Comparison of ENCODE assay signal across 8 cellular contexts in genomic region chr12:47812797-47813490, GRCh38. TPM values are rescaled to one million over a fixed set of nuclear protein-coding genes. Genes with fewer than 3 reads are reported as not detected.
DNase-seq lines count a peak whose midpoint lies in the region; TF ChIP-seq lines count a peak whose summit lies in the region.

No MANE protein-coding gene starts in this region.

- H3K4me1 Mint-ChIP-seq in activated CD4-positive, alpha-beta memory T cell treated with anti-CD3 and anti-CD28 coated beads for 36 hours (ENCODE audit: low read depth), result peaks cover 82% of the 10 kb centered on the region

- H3K4me2 ChIP-seq in mesenchymal stem cell (ENCODE audit: low read length, poor library complexity, severe bottlenecking), result peak overlapping the region; percentile 83

- peaks cover 3% of the 10 kb centered on the region for H3K9me3 Mint-ChIP-seq in activated CD4-positive, alpha-beta memory T cell treated with anti-CD3 and anti-CD28 coated beads for 36 hours

- intact Hi-C loops in activated CD4-positive, alpha-beta memory T cell treated with anti-CD3 and anti-CD28 coated beads for 36 hours (cut with micrococcal nuclease), result loop anchor here (1.0 to 10.0 kb wide), 7 partner anchors 19 to 1598 kb away; no protein-coding TSS in a partner anchor

- peak overlapping the region; percentile 95 for H2BK120ac ChIP-seq in mesenchymal stem cell (ENCODE audit: low read depth, low read length)

- peak overlapping the region; percentile 83 to 84 for H3K4ac ChIP-seq in mesenchymal stem cell (ENCODE audit: low read depth in 1 of 2, low read length in 2 of 2)

- H2BK15ac ChIP-seq in mesenchymal stem cell (ENCODE audit: low read depth, poor library complexity, severe bottlenecking), result peak overlapping the region; percentile 82

- H2AFZ ChIP-seq in mesenchymal stem cell (ENCODE audit: low read depth, low read length), result no peak overlapping the region

- H3K4me1 ChIP-seq in HEK293 (ENCODE audit: control insufficient read depth, insufficient read depth, low read length) (peaks cover 27% of the 10 kb centered on the region), duodenal mucosa (ENCODE audit: control insufficient read depth in 1 of 2, insufficient read depth in 2 of 2, low read length in 2 of 2) (peaks cover 73 to 79% of the 10 kb centered on the region in 2 donors), mesenchymal stem cell (ENCODE audit: control insufficient read depth, insufficient read depth, low read depth, low read length) (peaks cover 71% of the 10 kb centered on the region)

- H2AK5ac ChIP-seq in mesenchymal stem cell (ENCODE audit: low read length, severe bottlenecking), result peak overlapping the region; percentile 96

- peaks cover 65% of the 10 kb centered on the region for H3K36me3 Mint-ChIP-seq in activated CD4-positive, alpha-beta memory T cell treated with anti-CD3 and anti-CD28 coated beads for 36 hours

- 2% methylated on average over 24 of the region's 37 CpGs for WGBS in mesenchymal stem cell

- TF ChIP-seq CTCF in HEK293 (tag by site-specific recombination; IDR thresholded peaks at IDR 0.05), result no peak

- H3K27me3 ChIP-seq in duodenal mucosa (ENCODE audit: control insufficient read depth in 1 of 2, insufficient read depth in 2 of 2, low read length in 2 of 2), result no peaks in the 10 kb centered on the region
- H3K27me3 ChIP-seq in mesenchymal stem cell (ENCODE audit: control insufficient read depth in 1 of 2, insufficient read depth in 1 of 2, low read length in 2 of 2), result no peaks in the 10 kb centered on the region

- H3K14ac ChIP-seq in mesenchymal stem cell (ENCODE audit: low read length in 2 of 2), result peak overlapping the region in 1 of 2 experiments; percentile 73

- peak overlapping the region; percentile 81 to 97 for H2BK12ac ChIP-seq in mesenchymal stem cell (ENCODE audit: low read length in 2 of 2)

- no peaks in the 10 kb centered on the region for H3K27me3 Mint-ChIP-seq in activated CD4-positive, alpha-beta memory T cell treated with anti-CD3 and anti-CD28 coated beads for 36 hours

- H2BK5ac ChIP-seq in mesenchymal stem cell (ENCODE audit: low read depth, low read length, poor library complexity, severe bottlenecking), result peak overlapping the region; percentile 93

- H4K8ac ChIP-seq in mesenchymal stem cell (ENCODE audit: low read length), result peak overlapping the region; percentile 80

- CTCF ChIA-PET in HEK293 (lab: Yijun Ruan, JAX), result interaction anchor here (0.7 to 5.3 kb wide), 12 partner anchors 9 to 97 kb away, joined by 3 to 71 read pairs (median 4); no protein-coding TSS in a partner anchor
- CTCF ChIA-PET in activated CD4-positive, alpha-beta memory T cell treated with anti-CD3 and anti-CD28 coated beads for 36 hours (lab: Charles Lee), result interaction anchor here (1.0 to 28.1 kb wide), 9 partner anchors 9 to 107 kb away, joined by 3 to 795 read pairs (median 5); partner anchors contain the start of gene RPAP3

- peaks cover 0 to 7% of the 10 kb centered on the region in 2 experiments; a peak in 1 of 3 replicates for H3K36me3 ChIP-seq in HEK293 (ENCODE audit: control insufficient read depth in 2 of 2, insufficient read depth in 1 of 2, low read length in 2 of 2)
- no peaks in the 10 kb centered on the region for H3K36me3 ChIP-seq in duodenal mucosa (ENCODE audit: control insufficient read depth in 1 of 2, insufficient read depth in 2 of 2, low read length in 2 of 2)
- peaks cover 12 to 23% of the 10 kb centered on the region in 2 experiments for H3K36me3 ChIP-seq in mesenchymal stem cell (ENCODE audit: control insufficient read depth in 1 of 2, insufficient read depth in 2 of 2, low read depth in 1 of 2, low read length in 2 of 2)

- H4K91ac ChIP-seq in mesenchymal stem cell (ENCODE audit: low read length), result peak overlapping the region; percentile 90

- H3K23ac ChIP-seq in mesenchymal stem cell (ENCODE audit: low read length in 2 of 2), result peak overlapping the region in 1 of 2 experiments; percentile 67

- POLR2A ChIA-PET in HEK293 (lab: Yijun Ruan, JAX), result interaction anchor here (0.6 to 1.9 kb wide), 9 partner anchors 11 to 977 kb away, joined by 3 to 15 read pairs (median 3); no protein-coding TSS in a partner anchor
- POLR2A ChIA-PET in activated CD4-positive, alpha-beta memory T cell treated with anti-CD3 and anti-CD28 coated beads for 36 hours (lab: Charles Lee), result interaction anchor here (0.9 to 16.2 kb wide), 11 partner anchors 9 to 106 kb away, joined by 3 to 540 read pairs (median 7); partner anchors contain the start of gene RPAP3

- H3K9ac ChIP-seq in duodenal mucosa (ENCODE audit: low read depth in 1 of 2, low read length in 2 of 2), result peak overlapping the region; percentile 70 to 71
- peak overlapping the region; percentile 85 for H3K9ac ChIP-seq in mesenchymal stem cell (ENCODE audit: low read length)

- peak overlapping the region; percentile 99 for H3K27ac Mint-ChIP-seq in activated CD4-positive, alpha-beta memory T cell treated with anti-CD3 and anti-CD28 coated beads for 36 hours

- H3K27ac ChIP-seq in HEK293 (ENCODE audit: extremely low read depth, low read depth, low read length), result peak overlapping the region; percentile 66
- peak overlapping the region; percentile 81 for H3K27ac ChIP-seq in duodenal mucosa (ENCODE audit: low read depth, low read length)
- peak overlapping the region; percentile 94 for H3K27ac ChIP-seq in mesenchymal stem cell (ENCODE audit: low read length, poor library complexity, severe bottlenecking)

- peak overlapping the region; percentile 92 for H3K4me3 Mint-ChIP-seq in activated CD4-positive, alpha-beta memory T cell treated with anti-CD3 and anti-CD28 coated beads for 36 hours

- H3K9me3 ChIP-seq in HEK293 (ENCODE audit: control insufficient read depth, insufficient read depth, low read depth, low read length) (no peaks in the 10 kb centered on the region), duodenal mucosa (ENCODE audit: control insufficient read depth in 1 of 2, low read length in 2 of 2) (no peaks in the 10 kb centered on the region), mesenchymal stem cell (ENCODE audit: control insufficient read depth, low read length) (no peaks in the 10 kb centered on the region)

- no peaks in the 10 kb centered on the region for H3K79me1 ChIP-seq in mesenchymal stem cell (replicated peaks; ENCODE audit: low read length, poor library complexity, severe bottlenecking)

- peak overlapping the region; percentile 91 to 95 for H3K18ac ChIP-seq in mesenchymal stem cell (ENCODE audit: low read depth in 1 of 2, low read length in 2 of 2)

- peak; percentile 91 for DNase-seq in NAMALWA (ENCODE audit: low spot score)
- DNase-seq in activated CD4-positive, alpha-beta memory T cell treated with anti-CD3 and anti-CD28 coated beads for 36 hours, result peak; percentile 98
- DNase-seq in mesenchymal stem cell, result peak; percentile 95
- DNase-seq in stimulated activated CD8-positive, alpha-beta memory T cell treated with anti-CD3 and anti-CD28 coated beads, Interleukin-12 subunit alpha, Interleukin-12 subunit beta, amount 100 ng/mL, for 4 hours (ENCODE audit: low read depth), result peak; percentile 90
- DNase-seq in NCI-H2171 (lab: John Stamatoyannopoulos, UW), result no peak

- H3K4me3 ChIP-seq in GM08714 (ENCODE audit: low read length), result peak overlapping the region; percentile 53; the same call in 1 of the 2 replicates
- H3K4me3 ChIP-seq in HEK293 (ENCODE audit: low read depth, low read length), result peak overlapping the region; percentile 28
- peak overlapping the region; percentile 61 to 67 for H3K4me3 ChIP-seq in duodenal mucosa (ENCODE audit: low read depth in 1 of 2, low read length in 2 of 2)
- H3K4me3 ChIP-seq in mesenchymal stem cell (ENCODE audit: insufficient read depth in 1 of 2, low read depth in 1 of 2, low read length in 2 of 2), result peak overlapping the region; percentile 7 to 74

TF ChIP-seq in HEK293, 187 proteins besides CTCF, POLR2A, EP300 and RAD21 (continues in another document):
- TF ChIP-seq ZNF677 (tag by site-specific recombination; IDR thresholded peaks at IDR 0.05) (no peak), ZNF423 (tag by site-specific recombination; IDR thresholded peaks at IDR 0.05) (peak; percentile 14; the same call in 1 of the 2 replicates), ZNF133 (tag by site-specific recombination; IDR thresholded peaks at IDR 0.05) (no peak), ZNF473 (tag by site-specific recombination; IDR thresholded peaks at IDR 0.05) (no peak), ZNF76 (tag by site-specific recombination; IDR thresholded peaks at IDR 0.05; ENCODE audit: borderline replicate concordance, low read depth) (peak; percentile 45; the same call in 1 of the 2 replicates), SP3 (tag by site-specific recombination; IDR thresholded peaks at IDR 0.05) (peak; percentile 74), ZNF501 (tag by site-specific recombination; IDR thresholded peaks at IDR 0.05) (no peak), ZFP3 (tag by site-specific recombination; IDR thresholded peaks at IDR 0.05; ENCODE audit: low read depth) (no peak), ZNF23 (tag by site-specific recombination; IDR thresholded peaks at IDR 0.05; ENCODE audit: borderline replicate concordance) (no peak), ZFP41 (tag by site-specific recombination; IDR thresholded peaks at IDR 0.05; ENCODE audit: borderline replicate concordance) (no peak)

RNA-seq across cellular contexts. Expression of gene HDAC7, which starts 6.8 kb away (rescaled TPM):
- 100 to 1,000 TPM; 257 to 280 TPM for total RNA-seq in activated CD4-positive, alpha-beta memory T cell treated with anti-CD3 and anti-CD28 coated beads for 36 hours
- polyA plus RNA-seq in mesenchymal stem cell (2013, experiment 1 of 2), result 50.4 TPM
- 47.9 TPM for polyA plus RNA-seq in mesenchymal stem cell (2013, experiment 2 of 2)

RNA-seq across cellular contexts. Expression of gene SLC48A1, which starts 39.9 kb away (rescaled TPM):
- 10 to 100 TPM; 13.7 to 16.2 TPM for total RNA-seq in activated CD4-positive, alpha-beta memory T cell treated with anti-CD3 and anti-CD28 coated beads for 36 hours
- 8.4 TPM for polyA plus RNA-seq in mesenchymal stem cell (2013, experiment 1 of 2)
- polyA plus RNA-seq in mesenchymal stem cell (2013, experiment 2 of 2), result 8.3 TPM

RNA-seq across cellular contexts. Expression of gene RAPGEF3, which starts 54.3 kb away (rescaled TPM):
- 1 to 10 TPM; 2.1 to 2.5 TPM for total RNA-seq in activated CD4-positive, alpha-beta memory T cell treated with anti-CD3 and anti-CD28 coated beads for 36 hours
- polyA plus RNA-seq in mesenchymal stem cell (2013, experiment 1 of 2), result 1.2 TPM
- polyA plus RNA-seq in mesenchymal stem cell (2013, experiment 2 of 2), result 1.2 TPM
